ENCODE assay signal across 6 cellular contexts in the genomic region with DNA sequence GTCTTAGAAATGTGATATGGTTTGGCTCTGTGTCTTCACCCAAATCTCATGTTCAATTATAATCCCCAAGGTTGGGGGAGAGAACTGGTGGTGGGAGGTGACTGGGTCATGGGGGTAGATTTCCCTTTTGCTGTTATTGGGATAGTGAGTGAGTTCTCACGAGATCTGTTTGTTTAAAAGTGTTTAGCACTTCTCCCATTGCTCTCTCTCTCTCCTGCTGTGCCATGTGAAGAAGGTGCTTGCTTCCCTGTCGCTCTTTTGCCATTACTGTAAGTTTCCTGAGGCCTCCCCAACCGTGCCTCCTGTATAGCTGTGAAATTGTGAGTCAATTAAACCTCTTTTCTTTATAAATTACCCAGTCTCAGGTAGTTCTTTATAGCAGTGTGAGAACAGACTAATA.
"Had no signal": no experiment of that assay in that cellular context is flagged by ENCODE, and none has a peak within 500 bp of the region (broad histone marks: within the 10 kb centered on the region; RNA-seq: fewer than 3 reads in every experiment).

No MANE protein-coding gene starts in this region.

- DNase-seq: GOT3, H9, HCEC 1CT, KBM-7 had no signal

- H3K27ac ChIP-seq: KMS-11 had no signal

- H3K27ac Mint-ChIP-seq: IgD-negative memory B cell had no signal

- H3K36me3 Mint-ChIP-seq: IgD-negative memory B cell had no signal

- H3K4me1 Mint-ChIP-seq: IgD-negative memory B cell had no signal

- H3K4me3 Mint-ChIP-seq: IgD-negative memory B cell had no signal

- H3K4me2 ChIP-seq: KMS-11 had no signal

- H3K9ac ChIP-seq: KMS-11 had no signal
